Comparison of ENCODE assay signal across 8 cellular contexts in genomic region chr5:108381034-108381954, GRCh38. TPM values are rescaled to one million over a fixed set of nuclear protein-coding genes. Genes with fewer than 3 reads are reported as not detected.
A peak's percentile ranks its signal among the peaks of the same experiment; 100 is the strongest.
DNase-seq lines count a peak whose midpoint lies in the region; ATAC-seq and TF ChIP-seq lines count a peak whose summit lies in the region.

No MANE protein-coding gene starts in this region.

- TF ChIP-seq CTCF in Peyer's patch (IDR thresholded peaks at IDR 0.05): peak in 1 of 6 experiments; percentile 3
- peak; percentile 24 for TF ChIP-seq CTCF in neutrophil (IDR thresholded peaks at IDR 0.05)

- peak; percentile 67 to 72 for ATAC-seq in CD4-positive, CD25-positive, alpha-beta regulatory T cell (ENCODE audit: low read depth in 2 of 2)
- ATAC-seq in HG03378 (IDR thresholded peaks at IDR 0.05; ENCODE audit: unreplicated experiment): peak; percentile 24

- no peaks in the 10 kb centered on the region for H3K27me3 ChIP-seq in CD4-positive, CD25-positive, alpha-beta regulatory T cell (ENCODE audit: control insufficient read depth, insufficient read depth, low read length)
- H3K27me3 ChIP-seq in Peyer's patch: no peaks in the 10 kb centered on the region
- H3K27me3 ChIP-seq in neutrophil: no peaks in the 10 kb centered on the region

- peaks cover 5% of the 10 kb centered on the region for H3K27me3 Mint-ChIP-seq in CD4-positive, CD25-positive, alpha-beta regulatory T cell

- H3K27ac Mint-ChIP-seq in CD4-positive, CD25-positive, alpha-beta regulatory T cell: peak overlapping the region; percentile 48 to 95 (median 85)

- H3K27ac ChIP-seq in CD4-positive, CD25-positive, alpha-beta regulatory T cell (ENCODE audit: insufficient read depth, low read length, poor library complexity, severe bottlenecking): peak overlapping the region; percentile 97
- H3K27ac ChIP-seq in Peyer's patch: peak overlapping the region; percentile 99 to 100 (median 100)
- H3K27ac ChIP-seq in neutrophil: peak overlapping the region; percentile 96
- peak overlapping the region; percentile 93 for H3K27ac ChIP-seq in substantia nigra (ENCODE audit: low read depth, low read length, poor library complexity, severe bottlenecking)

- peaks cover 0 to 8% (median 2%) of the 10 kb centered on the region in 7 donors for H3K9me3 Mint-ChIP-seq in CD4-positive, CD25-positive, alpha-beta regulatory T cell

- H3K4me1 Mint-ChIP-seq in CD4-positive, CD25-positive, alpha-beta regulatory T cell: peaks cover 24 to 52% (median 41%) of the 10 kb centered on the region in 4 donors

- TF ChIP-seq POLR2A in GM19193 (IDR thresholded peaks at IDR 0.05; ENCODE audit: extremely low read depth, insufficient read depth, insufficient read length): peak; percentile 6
- TF ChIP-seq POLR2A in Peyer's patch (IDR thresholded peaks at IDR 0.05): peak; percentile 29 to 80

- H3K36me3 ChIP-seq in CD4-positive, CD25-positive, alpha-beta regulatory T cell (ENCODE audit: control insufficient read depth, insufficient read depth, low read length): no peaks in the 10 kb centered on the region
- H3K36me3 ChIP-seq in Peyer's patch (no peaks in the 10 kb centered on the region), neutrophil (no peaks in the 10 kb centered on the region)

- peaks cover 27% of the 10 kb centered on the region for H3K4me1 ChIP-seq in CD4-positive, CD25-positive, alpha-beta regulatory T cell (ENCODE audit: control insufficient read depth, insufficient read depth, low read length, poor library complexity, severe bottlenecking)
- H3K4me1 ChIP-seq in Peyer's patch (peaks cover 0 to 28% (median 5%) of the 10 kb centered on the region in 4 donors), neutrophil (ENCODE audit: control insufficient read depth in 1 of 2, insufficient read depth in 1 of 2, low read depth in 1 of 2, low read length in 1 of 2) (peaks cover 32 to 47% of the 10 kb centered on the region in 2 experiments)

- H3K36me3 Mint-ChIP-seq in CD4-positive, CD25-positive, alpha-beta regulatory T cell: peaks cover 14% of the 10 kb centered on the region

- H3K9me3 ChIP-seq in CD4-positive, CD25-positive, alpha-beta regulatory T cell (ENCODE audit: control insufficient read depth in 2 of 2, low read length in 2 of 2): peaks cover 0 to 2% of the 10 kb centered on the region in 2 experiments
- H3K9me3 ChIP-seq in Peyer's patch (peaks cover 0 to 5% (median 0%) of the 10 kb centered on the region in 4 donors), neutrophil (no peaks in the 10 kb centered on the region)

- DNase-seq in CD4-positive, CD25-positive, alpha-beta regulatory T cell: peak; percentile 67 to 86 (median 86)
- DNase-seq in Peyer's patch: peak; percentile 68 to 90 (median 90)
- DNase-seq in activated gamma-delta T cell treated with Interleukin-2 at 50 U/mL for 16 hours: peak; percentile 79
- DNase-seq in foreskin melanocyte: peak; percentile 43
- peak in 46 of 49 donors; percentile 3 to 87 (median 66) for DNase-seq in substantia nigra (lab: John Stamatoyannopoulos, UW)

- H3K4me3 ChIP-seq in CD4-positive, CD25-positive, alpha-beta regulatory T cell (ENCODE audit: low read depth, low read length): peak overlapping the region; percentile 19
- H3K4me3 ChIP-seq in Peyer's patch: peak overlapping the region; percentile 80 to 94 (median 86)
- peak overlapping the region; percentile 87 to 94 for H3K4me3 ChIP-seq in neutrophil (ENCODE audit: low read depth in 1 of 2, low read length in 1 of 2)

- peak overlapping the region; percentile 88 to 93 (median 89) for H3K4me3 Mint-ChIP-seq in CD4-positive, CD25-positive, alpha-beta regulatory T cell

RNA-seq across cellular contexts. Expression of gene FBXL17, which starts 0.6 kb away (rescaled TPM):
- 27.7 TPM for total RNA-seq in CD4-positive, CD25-positive, alpha-beta regulatory T cell
- 10 to 100 TPM in 1 of 4 donors, 1 to 10 TPM in 3; 3.8 to 14.0 (median 5.7) TPM for polyA plus RNA-seq in CD4-positive, CD25-positive, alpha-beta regulatory T cell
- total RNA-seq in Peyer's patch: 10 to 100 TPM; 10.7 to 31.6 (median 22.1) TPM

Comparison
In these comparisons a context has a peak if more than half of its experiments do, and no peak if none do; other contexts are left out.
1. Peak in every context shown above with its lines: DNase-seq, ATAC-seq, H3K4me3 ChIP-seq and H3K27ac ChIP-seq.
2. H3K4me3 ChIP-seq: peak in every context shown above with its lines; median percentile 90 in neutrophil; 86 in Peyer's patch; 19 in CD4-positive, CD25-positive, alpha-beta regulatory T cell.